12 cellular contexts compared by ENCODE assay signal in genomic region chr6:70180904-70181599, GRCh38.
A peak's percentile ranks its signal among the peaks of the same experiment; 100 is the strongest.
DNase-seq lines count a peak whose midpoint lies in the region; ATAC-seq lines count a peak whose summit lies in the region.
"Had no signal": no experiment of that assay in that cellular context is flagged by ENCODE, and none has a peak within 500 bp of the region (broad histone marks: within the 10 kb centered on the region; RNA-seq: fewer than 3 reads in every experiment).

No MANE protein-coding gene starts in this region.

- no peak overlapping the region for H3K4me3 Mint-ChIP-seq in activated naive CD8-positive, alpha-beta T cell treated with anti-CD3 and anti-CD28 coated beads, Interleukin-2, amount 50 U/mL, for 24 hours
- no peak overlapping the region for H3K4me3 Mint-ChIP-seq in activated naive CD8-positive, alpha-beta T cell treated with anti-CD3 and anti-CD28 coated beads for 36 hours

- DNase-seq in activated naive CD8-positive, alpha-beta T cell treated with anti-CD3 and anti-CD28 coated beads, Interleukin-2, amount 50 U/mL, for 24 hours = no peak
- DNase-seq in activated naive CD8-positive, alpha-beta T cell treated with anti-CD3 and anti-CD28 coated beads for 36 hours = no peak
- DNase-seq in RKO (ENCODE audit: low spot score) (peak; percentile 7), retina (no peak), MV-4-11 (lab: John Stamatoyannopoulos, UW) (no peak), NCI-H2227 (lab: John Stamatoyannopoulos, UW; ENCODE audit: unreplicated experiment) (no peak), dedifferentiated amniotic fluid mesenchymal stem cell (ENCODE audit: extremely low spot score) (no peak)
- DNase-seq: GF-D8, glutamatergic neuron, kidney glomerular epithelial cell, mucosa of descending colon had no signal

- H3K27me3 Mint-ChIP-seq in activated naive CD8-positive, alpha-beta T cell treated with anti-CD3 and anti-CD28 coated beads, Interleukin-2, amount 50 U/mL, for 24 hours = no peaks in the 10 kb centered on the region
- H3K27me3 Mint-ChIP-seq in activated naive CD8-positive, alpha-beta T cell treated with anti-CD3 and anti-CD28 coated beads for 36 hours = no peaks in the 10 kb centered on the region

- no peaks in the 10 kb centered on the region for H3K36me3 Mint-ChIP-seq in activated naive CD8-positive, alpha-beta T cell treated with anti-CD3 and anti-CD28 coated beads, Interleukin-2, amount 50 U/mL, for 24 hours (ENCODE audit: low read depth)
- H3K36me3 Mint-ChIP-seq in activated naive CD8-positive, alpha-beta T cell treated with anti-CD3 and anti-CD28 coated beads for 36 hours = no peaks in the 10 kb centered on the region

- H3K9me3 Mint-ChIP-seq in activated naive CD8-positive, alpha-beta T cell treated with anti-CD3 and anti-CD28 coated beads, Interleukin-2, amount 50 U/mL, for 24 hours = no peaks in the 10 kb centered on the region
- H3K9me3 Mint-ChIP-seq in activated naive CD8-positive, alpha-beta T cell treated with anti-CD3 and anti-CD28 coated beads for 36 hours = no peaks in the 10 kb centered on the region

- peak; percentile 78 for ATAC-seq in activated naive CD8-positive, alpha-beta T cell treated with anti-CD3 and anti-CD28 coated beads, Interleukin-2, amount 50 U/mL, for 24 hours
- peak; percentile 53 for ATAC-seq in HG02885 (IDR thresholded peaks at IDR 0.05; ENCODE audit: poor library complexity, unreplicated experiment)
- ATAC-seq: mucosa of descending colon had no signal

- H3K4me1 Mint-ChIP-seq in activated naive CD8-positive, alpha-beta T cell treated with anti-CD3 and anti-CD28 coated beads, Interleukin-2, amount 50 U/mL, for 24 hours = peaks cover 1% of the 10 kb centered on the region
- no peaks in the 10 kb centered on the region for H3K4me1 Mint-ChIP-seq in activated naive CD8-positive, alpha-beta T cell treated with anti-CD3 and anti-CD28 coated beads for 36 hours

- H3K27ac Mint-ChIP-seq in activated naive CD8-positive, alpha-beta T cell treated with anti-CD3 and anti-CD28 coated beads, Interleukin-2, amount 50 U/mL, for 24 hours = no peak overlapping the region
- H3K27ac Mint-ChIP-seq in activated naive CD8-positive, alpha-beta T cell treated with anti-CD3 and anti-CD28 coated beads for 36 hours = no peak overlapping the region
